14 cellular contexts compared by ENCODE assay signal in the genomic region with DNA sequence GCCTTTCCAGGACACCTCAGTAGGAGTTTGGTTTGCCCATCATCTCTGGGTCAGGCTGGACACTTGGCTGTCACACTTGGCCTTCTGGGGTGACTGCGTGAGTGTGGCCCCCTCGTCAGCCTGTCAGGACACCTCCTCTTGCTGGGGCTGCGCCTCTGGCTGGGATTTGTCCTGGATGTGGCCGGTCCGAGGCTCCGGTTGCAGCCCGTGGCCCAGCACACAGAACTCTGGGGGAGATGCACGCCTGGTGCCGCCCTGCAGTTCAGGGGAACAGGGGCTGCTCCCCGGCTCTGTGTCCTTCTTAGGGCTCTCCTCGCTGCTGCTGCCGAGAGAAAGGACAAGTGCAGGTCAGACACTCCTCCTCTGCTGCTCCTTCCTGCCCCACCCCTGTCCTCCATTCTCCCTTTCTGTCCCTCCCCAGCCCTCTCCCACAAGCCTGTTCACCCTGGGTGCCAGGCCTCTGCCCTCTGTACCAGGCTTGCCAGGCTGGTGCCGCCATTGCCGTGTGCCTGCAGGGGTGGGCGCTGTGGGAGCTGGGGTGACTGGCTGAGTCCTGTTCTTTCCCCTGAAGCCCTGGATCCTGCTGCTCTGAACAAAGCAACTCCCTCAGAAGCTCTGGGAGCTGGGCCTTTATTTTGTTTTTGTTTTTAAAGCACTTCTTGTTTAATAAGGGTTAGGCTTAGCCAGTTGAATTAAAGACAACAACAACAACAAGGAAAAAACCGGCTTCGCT. TPM values are rescaled to one million over a fixed set of nuclear protein-coding genes. Genes with fewer than 3 reads are reported as not detected.
A peak's percentile ranks its signal among the peaks of the same experiment; 100 is the strongest.
DNase-seq lines count a peak whose midpoint lies in the region; ATAC-seq, FAIRE-seq and TF ChIP-seq lines count a peak whose summit lies in the region.
"Had no signal": no experiment of that assay in that cellular context is flagged by ENCODE, and none has a peak within 500 bp of the region (broad histone marks: within the 10 kb centered on the region; RNA-seq: fewer than 3 reads in every experiment).

No MANE protein-coding gene starts in this region.

- H3K9me3 ChIP-seq in PC-9 (ENCODE audit: insufficient read depth, low read depth): 0 out of 2 replicates have a peak, but pooled peaks cover 4% of the 10 kb centered on the region
- H3K9me3 ChIP-seq in H1 (ENCODE audit: insufficient read depth in 2 of 2, low read depth in 1 of 2, low read length in 1 of 2): no peaks in the 10 kb centered on the region
- H3K9me3 ChIP-seq in naive thymus-derived CD4-positive, alpha-beta T cell (ENCODE audit: control insufficient read depth in 2 of 3, low read length in 3 of 3): no peaks in the 10 kb centered on the region
- H3K9me3 ChIP-seq: BLaER1 had no signal

- H3K9me2 ChIP-seq in PC-9 (ENCODE audit: insufficient read depth): no peaks in the 10 kb centered on the region

- no peaks in the 10 kb centered on the region for H3K27me3 Mint-ChIP-seq in naive thymus-derived CD4-positive, alpha-beta T cell
- H3K27me3 Mint-ChIP-seq: activated naive CD8-positive, alpha-beta T cell had no signal

- no peak overlapping the region for H3K27ac ChIP-seq in PC-9
- H3K27ac ChIP-seq in H1 (ENCODE audit: low read depth, low read length): no peak overlapping the region
- no peak overlapping the region for H3K27ac ChIP-seq in mesendoderm (ENCODE audit: low read depth, low read length)
- peak overlapping the region in 20 of 21 experiments; percentile 33 to 89 (median 81) for H3K27ac ChIP-seq in skin epidermis
- no peak overlapping the region for H3K27ac ChIP-seq in naive thymus-derived CD4-positive, alpha-beta T cell (ENCODE audit: low read depth, low read length)
- H3K27ac ChIP-seq: BLaER1 had no signal

- H2AFZ ChIP-seq in PC-9: no peak overlapping the region
- H2AFZ ChIP-seq in H1 (ENCODE audit: low read length): no peak overlapping the region

- no peak overlapping the region for H2BK12ac ChIP-seq in H1 (ENCODE audit: low read depth, low read length)

- POLR2A ChIA-PET in PC-9 (lab: Charles Lee; ENCODE audit: unreplicated experiment): no interaction called here
- POLR2A ChIA-PET in H1 (lab: Charles Lee; ENCODE audit: partially characterized antibody): no interaction called here
- POLR2A ChIA-PET in naive thymus-derived CD4-positive, alpha-beta T cell (lab: Charles Lee): no interaction called here

- no peak overlapping the region for H2BK20ac ChIP-seq in H1 (ENCODE audit: low read length)

- H3K79me1 ChIP-seq in H1 (ENCODE audit: low read depth, low read length) (no peaks in the 10 kb centered on the region), mesendoderm (ENCODE audit: low read length) (no peaks in the 10 kb centered on the region)

- H3K36me3 Mint-ChIP-seq in naive thymus-derived CD4-positive, alpha-beta T cell: no peaks in the 10 kb centered on the region
- H3K36me3 Mint-ChIP-seq: activated naive CD8-positive, alpha-beta T cell; mesothelial cell of epicardium had no signal

- H2AK5ac ChIP-seq in H1 (ENCODE audit: low read depth, low read length): no peak overlapping the region
- no peak overlapping the region for H2AK5ac ChIP-seq in mesendoderm (ENCODE audit: low read length)

- H3K27me3 ChIP-seq in PC-9 (ENCODE audit: insufficient read depth, low read depth) (no peaks in the 10 kb centered on the region), H1 (replicated peaks in 1 of 4; ENCODE audit: control insufficient read depth in 3 of 4, extremely low read depth in 1 of 4, insufficient read depth in 3 of 4, low read length in 3 of 4) (no peaks in the 10 kb centered on the region), mesendoderm (ENCODE audit: insufficient read depth, low read length, poor library complexity) (no peaks in the 10 kb centered on the region)
- H3K27me3 ChIP-seq in naive thymus-derived CD4-positive, alpha-beta T cell (ENCODE audit: control insufficient read depth in 2 of 2, insufficient read depth in 2 of 2, low read length in 2 of 2): no peaks in the 10 kb centered on the region
- H3K27me3 ChIP-seq: BLaER1 had no signal

- TF ChIP-seq POLR2A in H1 (IDR thresholded peaks at IDR 0.05; ENCODE audit: control extremely low read depth in 1 of 2, low read depth in 2 of 2, low read length in 2 of 2): no peak

- H4K8ac ChIP-seq in H1 (ENCODE audit: extremely low read depth, insufficient read depth, low read length) (no peak overlapping the region; the same call in 1 of the 2 replicates), mesendoderm (ENCODE audit: low read depth, low read length) (no peak overlapping the region)

- no peak overlapping the region for H4K91ac ChIP-seq in H1 (replicated peaks; ENCODE audit: insufficient read length, low read length)

- H2BK5ac ChIP-seq in H1 (ENCODE audit: low read depth, low read length) (no peak overlapping the region; the same call in 1 of the 2 replicates), mesendoderm (ENCODE audit: low read length) (no peak overlapping the region)

- no peaks in the 10 kb centered on the region for H3K9me3 Mint-ChIP-seq in naive thymus-derived CD4-positive, alpha-beta T cell
- H3K9me3 Mint-ChIP-seq: mesothelial cell of epicardium; T-helper 2 cell treated with Interferon-gamma antibody and Interleukin-4, amounts not matched to agents 5 μg/mL and 100 μg/mL, for 36 hours had no signal

- CTCF ChIA-PET in PC-9 (lab: Charles Lee): no interaction called here
- CTCF ChIA-PET in H1 (lab: Charles Lee; ENCODE audit: partially characterized antibody): interaction anchor here (1.1 to 1.7 kb wide), 5 partner anchors 11 to 131 kb away, joined by 3 to 4 read pairs (median 3); no protein-coding TSS in a partner anchor
- CTCF ChIA-PET in naive thymus-derived CD4-positive, alpha-beta T cell (lab: Charles Lee): no interaction called here

- H3K4me1 ChIP-seq in PC-9 (replicated peaks; ENCODE audit: insufficient read depth) (no peaks in the 10 kb centered on the region), H1 (replicated peaks in 1 of 4; ENCODE audit: control insufficient read depth in 3 of 4, insufficient read depth in 4 of 4, low read length in 3 of 4) (peaks cover 1 to 13% (median 5%) of the 10 kb centered on the region in 4 experiments), mesendoderm (ENCODE audit: control insufficient read depth, low read depth, low read length) (no peaks in the 10 kb centered on the region)
- H3K4me1 ChIP-seq in naive thymus-derived CD4-positive, alpha-beta T cell (ENCODE audit: control insufficient read depth in 2 of 2, insufficient read depth in 2 of 2, low read length in 2 of 2): no peaks in the 10 kb centered on the region
- H3K4me1 ChIP-seq: BLaER1 had no signal

- WGBS in H1 (ENCODE audit: extremely low coverage in 1 of 2, insufficient coverage in 1 of 2, insufficient read length in 1 of 2, insufficient replicate concordance in 2 of 2, low coverage in 1 of 2, low lambda C conversion rate in 2 of 2, missing lambda C conversion rate in 1 of 2), 2 experiments: 78% methylated on average over 17 of the region's 17 CpGs; no CpG with 5 or more reads in 1 of the 2 experiments
- no CpG with 5 or more reads among the region's 17 CpGs for WGBS in mesendoderm (ENCODE audit: extremely low coverage, insufficient coverage, low lambda C conversion rate)

- H3F3A ChIP-seq in PC-9 (ENCODE audit: insufficient read depth, low read depth): no peaks in the 10 kb centered on the region

- H3K4me3 ChIP-seq in PC-9 (no peak overlapping the region), H1 (ENCODE audit: extremely low read depth in 1 of 4, insufficient read depth in 2 of 4, low read depth in 3 of 4, low read length in 4 of 4) (no peak overlapping the region), mesendoderm (ENCODE audit: low read length) (no peak overlapping the region), skin epidermis (peak overlapping the region in 1 of 7 experiments; percentile 11)
- H3K4me3 ChIP-seq in naive thymus-derived CD4-positive, alpha-beta T cell (ENCODE audit: low read length): no peak overlapping the region
- H3K4me3 ChIP-seq: BLaER1 had no signal

- no peak overlapping the region for H3K23ac ChIP-seq in H1 (ENCODE audit: insufficient read length)
- H3K23ac ChIP-seq in mesendoderm (ENCODE audit: low read length): no peak overlapping the region

- peaks cover 0 to 5% (median under 1%) of the 10 kb centered on the region in 7 donors for H3K4me1 Mint-ChIP-seq in naive thymus-derived CD4-positive, alpha-beta T cell

- H4K20me1 ChIP-seq in PC-9 (ENCODE audit: insufficient read depth) (no peaks in the 10 kb centered on the region), H1 (replicated peaks in 1 of 2; ENCODE audit: control insufficient read depth in 1 of 2, insufficient read depth in 2 of 2, low read length in 2 of 2) (no peaks in the 10 kb centered on the region)
- H4K20me1 ChIP-seq: BLaER1 had no signal

- FAIRE-seq in H1 (lab: Jason Lieb, UNC): no peak

- TF ChIP-seq CTCF in PC-9 (conservative IDR thresholded peaks at IDR 0.05) (no peak), H1 (IDR thresholded peaks at IDR 0.05; ENCODE audit: control extremely low read depth in 1 of 3, insufficient read depth in 1 of 3, low read depth in 1 of 3, low read length in 3 of 3) (no peak), omental fat pad (IDR thresholded peaks at IDR 0.05) (no peak)

- H3K14ac ChIP-seq in H1 (ENCODE audit: insufficient read length): no peak overlapping the region

- DNase-seq in PC-9 (peak; percentile 19 to 37), H1 (ENCODE audit: low read depth in 1 of 2, low spot score in 2 of 2) (no peak), mesendoderm (no peak), NCI-H2107 (lab: John Stamatoyannopoulos, UW) (no peak), omental fat pad (ENCODE audit: low spot score) (no peak)
- DNase-seq in naive thymus-derived CD4-positive, alpha-beta T cell: no peak
- DNase-seq: effector memory CD4-positive, alpha-beta T cell; stimulated activated CD8-positive, alpha-beta memory T cell treated with anti-CD3 and anti-CD28 coated beads, Interleukin-4, amount 100 ng/mL, for 48 hours had no signal

- no peak overlapping the region for H3K56ac ChIP-seq in H1 (replicated peaks; ENCODE audit: insufficient read length, low read depth, low read length)
- peak overlapping the region; percentile 25 for H3K56ac ChIP-seq in mesendoderm (ENCODE audit: low read length)

- no peak overlapping the region for H3K27ac Mint-ChIP-seq in naive thymus-derived CD4-positive, alpha-beta T cell
- H3K27ac Mint-ChIP-seq: mesothelial cell of epicardium; T-helper 2 cell treated with Interferon-gamma antibody and Interleukin-4, amounts not matched to agents 5 μg/mL and 100 μg/mL, for 36 hours had no signal

- H3K4ac ChIP-seq in H1 (replicated peaks; ENCODE audit: insufficient read length, low read depth, low read length): no peak overlapping the region
- no peak overlapping the region for H3K4ac ChIP-seq in mesendoderm (ENCODE audit: low read depth, low read length)

- H3K4me3 Mint-ChIP-seq in naive thymus-derived CD4-positive, alpha-beta T cell: no peak overlapping the region
- H3K4me3 Mint-ChIP-seq: activated naive CD8-positive, alpha-beta T cell; mesothelial cell of epicardium; T-helper 2 cell treated with Interferon-gamma antibody and Interleukin-4, amounts not matched to agents 5 μg/mL and 100 μg/mL, for 36 hours had no signal

- BruUV-seq in PC-9 (replicated peaks; lab: Mats Ljungman, UMichigan): no TSS peak

- TF ChIP-seq EP300 in H1 (IDR thresholded peaks at IDR 0.05; ENCODE audit: borderline replicate concordance in 1 of 2, low read depth in 2 of 2, low read length in 2 of 2): no peak

- H3K79me2 ChIP-seq in PC-9 (ENCODE audit: low read depth) (no peaks in the 10 kb centered on the region), H1 (ENCODE audit: control insufficient read depth in 1 of 2, insufficient read depth in 2 of 2, low read length in 2 of 2) (no peaks in the 10 kb centered on the region), mesendoderm (ENCODE audit: control insufficient read depth, insufficient read depth, low read length) (no peaks in the 10 kb centered on the region)

- H3K9ac ChIP-seq in H1 (replicated peaks in 1 of 4; ENCODE audit: extremely low read depth in 1 of 4, low read depth in 3 of 4, low read length in 3 of 4) (peak overlapping the region in 1 of 4 experiments; percentile 11; a peak in 1 of 7 replicates), mesendoderm (ENCODE audit: low read length) (no peak overlapping the region)
- H3K9ac ChIP-seq: BLaER1 had no signal

- no peak for ATAC-seq in omental fat pad (ENCODE audit: low FRiP score)
- ATAC-seq in naive thymus-derived CD4-positive, alpha-beta T cell: no peak
- ATAC-seq in HG03196 (IDR thresholded peaks at IDR 0.05; ENCODE audit: unreplicated experiment): no peak

- H4K5ac ChIP-seq in H1 (ENCODE audit: insufficient read length, low read depth, low read length) (no peak overlapping the region), mesendoderm (ENCODE audit: low read length) (no peak overlapping the region)

- H2BK120ac ChIP-seq in H1 (replicated peaks; ENCODE audit: low read depth, low read length) (no peak overlapping the region), mesendoderm (ENCODE audit: low read depth, low read length) (no peak overlapping the region)

- no peak overlapping the region for H3K4me2 ChIP-seq in PC-9
- no peak overlapping the region for H3K4me2 ChIP-seq in H1 (ENCODE audit: insufficient read depth in 1 of 2, low read depth in 2 of 2, low read length in 2 of 2)
- no peak overlapping the region for H3K4me2 ChIP-seq in mesendoderm (ENCODE audit: low read length)
- H3K4me2 ChIP-seq: BLaER1 had no signal

- H3K18ac ChIP-seq in H1 (ENCODE audit: extremely low read depth, low read length) (no peak overlapping the region; the same call in 1 of the 2 replicates), mesendoderm (ENCODE audit: low read length) (no peak overlapping the region)

- intact Hi-C loops in PC-9 (cut with micrococcal nuclease; ENCODE audit: unreplicated experiment): no loop called here
- intact Hi-C loops in naive thymus-derived CD4-positive, alpha-beta T cell (cut with micrococcal nuclease): no loop called here

- H2BK15ac ChIP-seq in H1 (ENCODE audit: low read length) (no peak overlapping the region), mesendoderm (replicated peaks; ENCODE audit: low read depth) (no peak overlapping the region)

- TF ChIP-seq RAD21 in H1 (IDR thresholded peaks at IDR 0.05 in 1 of 2, conservative IDR thresholded peaks at IDR 0.05 in 1 of 2; ENCODE audit: low read depth in 2 of 2, low read length in 2 of 2): no peak

- no peaks in the 10 kb centered on the region for H3K23me2 ChIP-seq in H1 (ENCODE audit: low read depth, low read length)

- H3K36me3 ChIP-seq in PC-9 (ENCODE audit: low read depth) (no peaks in the 10 kb centered on the region), H1 (ENCODE audit: control insufficient read depth in 2 of 4, insufficient read depth in 4 of 4, low read length in 3 of 4) (no peaks in the 10 kb centered on the region), mesendoderm (ENCODE audit: control insufficient read depth, insufficient read depth, low read length) (no peaks in the 10 kb centered on the region)
- no peaks in the 10 kb centered on the region for H3K36me3 ChIP-seq in naive thymus-derived CD4-positive, alpha-beta T cell (ENCODE audit: control insufficient read depth in 2 of 3, insufficient read depth in 3 of 3, low read length in 3 of 3)
- H3K36me3 ChIP-seq: BLaER1 had no signal

RNA-seq across cellular contexts. Expression of a gene that starts 9.4 kb away (rescaled TPM):
- total RNA-seq in PC-9 (2021) (not detected in 2 replicates), omental fat pad (under 1 TPM in 1 of 4 donors, not detected in 3; 0.09 TPM)
- not detected in 2 replicates for total RNA-seq in H1 (2021; fragmentation: NEBNext Ultra II Directional; extraction: Animal tissue kit (Norgen Biotek cat#: 25700))
- not detected in 2 replicates for polyA plus RNA-seq in H1 (2011; rRNA removed)
- not detected for polyA plus RNA-seq in H1 (2011; cell fraction: cytosol; rRNA removed)
- polyA plus RNA-seq in H1 (2011; cell fraction: nucleus; rRNA removed): not detected
- not detected in 4 replicates for polyA plus RNA-seq in H1 (2012, experiment 1 of 2)
- not detected for polyA plus RNA-seq in H1 (2012, experiment 2 of 2)
- not detected for polyA plus RNA-seq in H1 (2013, experiment 1 of 2)
- polyA plus RNA-seq in H1 (2013, experiment 2 of 2): not detected
- not detected in 2 replicates for polyA minus RNA-seq in H1 (2011; rRNA and poly(A)+ RNA removed)
- not detected for polyA minus RNA-seq in H1 (2011; cell fraction: cytosol; rRNA and poly(A)+ RNA removed)
- not detected for polyA minus RNA-seq in H1 (2011; cell fraction: nucleus; rRNA and poly(A)+ RNA removed)
- not detected for polyA plus RNA-seq in mesendoderm (2013, experiment 1 of 2)
- not detected for polyA plus RNA-seq in mesendoderm (2013, experiment 2 of 2)
- total RNA-seq in naive thymus-derived CD4-positive, alpha-beta T cell: not detected
- polyA plus RNA-seq in naive thymus-derived CD4-positive, alpha-beta T cell: not detected

RNA-seq across cellular contexts. Expression of a gene that starts 50.3 kb away (rescaled TPM):
- total RNA-seq in PC-9 (2021) (107 and 134 TPM in 2 replicates), omental fat pad (10 to 100 TPM; 45.4 to 84.0 (median 61.3) TPM)
- total RNA-seq in H1 (2021; fragmentation: NEBNext Ultra II Directional; extraction: Animal tissue kit (Norgen Biotek cat#: 25700)): 0.09 TPM in 1 of 2 replicates, not detected in the other
- polyA plus RNA-seq in H1 (2011; rRNA removed): 0.02 and 0.08 TPM in 2 replicates
- 0.05 TPM for polyA plus RNA-seq in H1 (2011; cell fraction: cytosol; rRNA removed)
- polyA plus RNA-seq in H1 (2011; cell fraction: nucleus; rRNA removed): 0.26 TPM
- 0.05 to 0.37 TPM (median 0.16 TPM) in 4 replicates for polyA plus RNA-seq in H1 (2012, experiment 1 of 2)
- 0.09 TPM for polyA plus RNA-seq in H1 (2012, experiment 2 of 2)
- 0.08 TPM for polyA plus RNA-seq in H1 (2013, experiment 1 of 2)
- polyA plus RNA-seq in H1 (2013, experiment 2 of 2): 0.09 TPM
- 0.16 and 0.17 TPM in 2 replicates for polyA minus RNA-seq in H1 (2011; rRNA and poly(A)+ RNA removed)
- not detected for polyA minus RNA-seq in H1 (2011; cell fraction: cytosol; rRNA and poly(A)+ RNA removed)
- 0.70 TPM for polyA minus RNA-seq in H1 (2011; cell fraction: nucleus; rRNA and poly(A)+ RNA removed)
- 0.27 TPM for polyA plus RNA-seq in mesendoderm (2013, experiment 1 of 2)
- polyA plus RNA-seq in mesendoderm (2013, experiment 2 of 2): 0.29 TPM
- total RNA-seq in naive thymus-derived CD4-positive, alpha-beta T cell: 10 to 100 TPM; 35.9 to 57.7 (median 48.7) TPM
- polyA plus RNA-seq in naive thymus-derived CD4-positive, alpha-beta T cell: 10 to 100 TPM; 17.2 to 21.7 TPM

Comparison
In these comparisons a context has a peak if more than half of its experiments do, and no peak if none do; other contexts are left out.
1. DNase-seq: peak in PC-9 (2 of 2); none in H1 (0 of 2), mesendoderm (single experiment), NCI-H2107 (single experiment), omental fat pad (single experiment) and naive thymus-derived CD4-positive, alpha-beta T cell (0 of 9).
2. H3K27ac ChIP-seq: peak in skin epidermis (20 of 21); none in PC-9 (single experiment), H1 (single experiment), mesendoderm (single experiment) and naive thymus-derived CD4-positive, alpha-beta T cell (single experiment).
3. RNA of a gene that starts 50.3 kb away (total RNA-seq): 107 to 134 TPM in PC-9, 45.4 to 84.0 TPM in omental fat pad and 35.9 to 57.7 TPM in naive thymus-derived CD4-positive, alpha-beta T cell; 0.09 TPM in H1; every median in the first group is over 10 times any median in the second.